ENCODE assay signal across 1 cellular context in genomic region chr19:17394891-17395415, GRCh38.
TF ChIP-seq lines count a peak whose summit lies in the region.

No MANE protein-coding gene starts in this region.

TF ChIP-seq in K562, 482 proteins besides CTCF, POLR2A, EP300 and RAD21 (continued from another document):
- TF ChIP-seq THRB (CRISPR knock-in tag; conservative IDR thresholded peaks at IDR 0.05) (peak; percentile 86; the same call in 1 of the 2 replicates), MYC (IDR thresholded peaks at IDR 0.05; ENCODE audit: low read depth, low read length) (0 out of 2 replicates have a peak, but pooled peaks have one; percentile 15), MYC (CRISPR knock-in tag; IDR thresholded peaks at IDR 0.05; ENCODE audit: borderline replicate concordance, low read depth) (no peak), ZMIZ1 (IDR thresholded peaks at IDR 0.05; ENCODE audit: low read depth in 2 of 2, low read length in 2 of 2) (no peak), ZNF274 (IDR thresholded peaks at IDR 0.05; ENCODE audit: borderline replicate concordance, low read depth, low read length) (no peak), MAZ (CRISPR knock-in tag; conservative IDR thresholded peaks at IDR 0.05 in 1 of 2, IDR thresholded peaks at IDR 0.05 in 1 of 2) (peak; percentile 41 to 81; a peak in 3 of 4 replicates), MEF2A (IDR thresholded peaks at IDR 0.05; ENCODE audit: control insufficient read depth, low read depth, low read length) (no peak), ZNF140 (CRISPR knock-in tag; IDR thresholded peaks at IDR 0.05) (no peak), FOXK1 (CRISPR knock-in tag; IDR thresholded peaks at IDR 0.05; ENCODE audit: borderline replicate concordance) (peak; percentile 60; the same call in 1 of the 2 replicates), PHF21A (IDR thresholded peaks at IDR 0.05; ENCODE audit: borderline replicate concordance, low read depth) (peak; percentile 80; the same call in 1 of the 2 replicates), CTBP1 (IDR thresholded peaks at IDR 0.05; ENCODE audit: borderline replicate concordance) (peak; percentile 63), HOMEZ (CRISPR knock-in tag; IDR thresholded peaks at IDR 0.05) (no peak), POLR3A (IDR thresholded peaks at IDR 0.05; ENCODE audit: borderline replicate concordance, extremely low read depth, insufficient read depth, insufficient read length) (no peak), KLF1 (tag; IDR thresholded peaks at IDR 0.05) (0 out of 2 replicates have a peak, but pooled peaks have one; percentile 18), HBP1 (CRISPR knock-in tag; IDR thresholded peaks at IDR 0.05) (peak; percentile 76; the same call in 1 of the 2 replicates)
